In genomic region chr19:43780706-43781525, GRCh38 we compare ENCODE assay signal across 1 cellular context.
TF ChIP-seq lines count a peak whose summit lies in the region.

TSS of gene KCNN4 (minus strand) at chr19:43780973. CDS start at chr19:43780861, 112 bp downstream.

TF ChIP-seq in HEK293, 187 proteins besides CTCF, POLR2A, EP300 and RAD21 (continued from another document):
- TF ChIP-seq ZNF148 (tag by site-specific recombination; IDR thresholded peaks at IDR 0.05; ENCODE audit: borderline replicate concordance), result 0 out of 2 replicates have a peak, but pooled peaks have one; percentile 44
- no peak for TF ChIP-seq ZNF121 (tag by site-specific recombination; IDR thresholded peaks at IDR 0.05)
- no peak for TF ChIP-seq ZNF202 (tag by site-specific recombination; IDR thresholded peaks at IDR 0.05; ENCODE audit: borderline replicate concordance)
- peak; percentile 97 for TF ChIP-seq KLF1 (tag by site-specific recombination; IDR thresholded peaks at IDR 0.05)
- no peak for TF ChIP-seq ZNF26 (tag by site-specific recombination; IDR thresholded peaks at IDR 0.05)
- no peak for TF ChIP-seq ZNF514 (tag by site-specific recombination; IDR thresholded peaks at IDR 0.05)
- no peak for TF ChIP-seq ZNF184 (tag by site-specific recombination; IDR thresholded peaks at IDR 0.05)
- TF ChIP-seq KLF8 (tag by site-specific recombination; IDR thresholded peaks at IDR 0.05), result no peak
- TF ChIP-seq ZNF747 (tag by site-specific recombination; IDR thresholded peaks at IDR 0.05), result peak; percentile 64; the same call in 1 of the 2 replicates
- TF ChIP-seq ZNF621 (tag by site-specific recombination; IDR thresholded peaks at IDR 0.05), result 0 out of 2 replicates have a peak, but pooled peaks have one; percentile 9
- no peak for TF ChIP-seq ZNF10 (tag by site-specific recombination; IDR thresholded peaks at IDR 0.05)
- no peak for TF ChIP-seq ZNF169 (tag by site-specific recombination; IDR thresholded peaks at IDR 0.05)
- TF ChIP-seq ZFHX2 (tag by site-specific recombination; conservative IDR thresholded peaks at IDR 0.05), result peak; percentile 81
- no peak for TF ChIP-seq ZBTB49 (tag by site-specific recombination; IDR thresholded peaks at IDR 0.05; ENCODE audit: low read depth)
- TF ChIP-seq GLI4 (tag by site-specific recombination; IDR thresholded peaks at IDR 0.05), result no peak
- TF ChIP-seq YY1 (tag by site-specific recombination; IDR thresholded peaks at IDR 0.05), result no peak
- 0 out of 2 replicates have a peak, but pooled peaks have one; percentile 31 for TF ChIP-seq SP7 (tag by site-specific recombination; IDR thresholded peaks at IDR 0.05)
- no peak for TF ChIP-seq ZEB2 (tag by site-specific recombination; IDR thresholded peaks at IDR 0.05)
- peak; percentile 76 for TF ChIP-seq GLIS1 (tag by site-specific recombination; IDR thresholded peaks at IDR 0.05)
- TF ChIP-seq ZNF777 (tag by site-specific recombination; IDR thresholded peaks at IDR 0.05; ENCODE audit: borderline replicate concordance), result no peak
- TF ChIP-seq ELK4 (IDR thresholded peaks at IDR 0.05; ENCODE audit: borderline replicate concordance, low read depth, low read length), result no peak
- TF ChIP-seq ZNF24 (tag by site-specific recombination; IDR thresholded peaks at IDR 0.05), result no peak
- no peak for TF ChIP-seq ZNF544 (tag by site-specific recombination; IDR thresholded peaks at IDR 0.05)
- TF ChIP-seq ZFP37 (tag by site-specific recombination; IDR thresholded peaks at IDR 0.05), result no peak
- no peak for TF ChIP-seq AEBP2 (tag by site-specific recombination; IDR thresholded peaks at IDR 0.05; ENCODE audit: borderline replicate concordance)
- TF ChIP-seq ZBTB26 (tag by site-specific recombination; optimal IDR thresholded peaks at IDR 0.05), result no peak
- no peak for TF ChIP-seq SETDB1 (IDR thresholded peaks at IDR 0.05; ENCODE audit: insufficient read length, low read length)
- TF ChIP-seq ZNF274 (IDR thresholded peaks at IDR 0.05; ENCODE audit: low read length), result no peak
- 0 out of 2 replicates have a peak, but pooled peaks have one; percentile 51 for TF ChIP-seq ZNF274 (tag by site-specific recombination; IDR thresholded peaks at IDR 0.05; ENCODE audit: borderline replicate concordance)
- TF ChIP-seq ZNF645 (tag by site-specific recombination; IDR thresholded peaks at IDR 0.05), result peak; percentile 75; the same call in 1 of the 2 replicates
- TF ChIP-seq ATF2 (tag by site-specific recombination; IDR thresholded peaks at IDR 0.05; ENCODE audit: low read depth), result no peak
- TF ChIP-seq ZNF580 (tag by site-specific recombination; IDR thresholded peaks at IDR 0.05), result no peak
- no peak for TF ChIP-seq YY2 (tag by site-specific recombination; IDR thresholded peaks at IDR 0.05)
- no peak for TF ChIP-seq REPIN1 (tag by site-specific recombination; IDR thresholded peaks at IDR 0.05; ENCODE audit: low read depth)
- TF ChIP-seq ZIC2 (tag by site-specific recombination; IDR thresholded peaks at IDR 0.05), result peak; percentile 48
- peak; percentile 91; the same call in 1 of the 2 replicates for TF ChIP-seq ZNF311 (tag by site-specific recombination; IDR thresholded peaks at IDR 0.05; ENCODE audit: borderline replicate concordance)
- peak; percentile 41 for TF ChIP-seq SP3 (tag by site-specific recombination; IDR thresholded peaks at IDR 0.05)
- peak; percentile 20; the same call in 1 of the 2 replicates for TF ChIP-seq ZNF398 (tag by site-specific recombination; IDR thresholded peaks at IDR 0.05)
- no peak for TF ChIP-seq ZNF138 (tag by site-specific recombination; IDR thresholded peaks at IDR 0.05; ENCODE audit: borderline replicate concordance)
- TF ChIP-seq ZNF248 (tag by site-specific recombination; IDR thresholded peaks at IDR 0.05), result no peak
- no peak for TF ChIP-seq ZNF132 (tag by site-specific recombination; IDR thresholded peaks at IDR 0.05; ENCODE audit: borderline replicate concordance)
- TF ChIP-seq ZNF133 (tag by site-specific recombination; IDR thresholded peaks at IDR 0.05), result 0 out of 2 replicates have a peak, but pooled peaks have one; percentile 18
- TF ChIP-seq ZBTB21 (tag by site-specific recombination; IDR thresholded peaks at IDR 0.05), result peak; percentile 21; the same call in 1 of the 2 replicates
- TF ChIP-seq ZNF157 (tag by site-specific recombination; IDR thresholded peaks at IDR 0.05), result no peak; the same call in 1 of the 2 replicates
TF ChIP-seq in HEK293: peak in this region for 18.
